Comparison of ENCODE assay signal across 3 cellular contexts in genomic region chrX:47124466-47124865, GRCh38. TPM values are rescaled to one million over a fixed set of nuclear protein-coding genes. Genes with fewer than 3 reads are reported as not detected.
"Had no signal": no experiment of that assay in that cellular context is flagged by ENCODE, and none has a peak within 500 bp of the region (broad histone marks: within the 10 kb centered on the region; RNA-seq: fewer than 3 reads in every experiment).

No MANE protein-coding gene starts in this region.

RNA-seq across cellular contexts. Expression of gene RGN, which starts 46.2 kb away (rescaled TPM):
- total RNA-seq: naive thymus-derived CD8-positive, alpha-beta T cell; natural killer cell treated with Interleukin-12 subunit alpha and Interleukin-12 subunit beta and Interleukin-15 and Interleukin-18, amount 100 ng/mL, for 72 hours; osteocyte had no signal
